Comparison of ENCODE assay signal across 8 cellular contexts in genomic region chr20:36098364-36098763, GRCh38. TPM values are rescaled to one million over a fixed set of nuclear protein-coding genes. Genes with fewer than 3 reads are reported as not detected.
DNase-seq lines count a peak whose midpoint lies in the region; ATAC-seq and TF ChIP-seq lines count a peak whose summit lies in the region.

No MANE protein-coding gene starts in this region.

- ATAC-seq in body of pancreas = no peak
- ATAC-seq in GM18867 (IDR thresholded peaks at IDR 0.05; ENCODE audit: unreplicated experiment) = no peak
- no peak for ATAC-seq in HG03045 (IDR thresholded peaks at IDR 0.05; ENCODE audit: unreplicated experiment)

- no peaks in the 10 kb centered on the region for H3K9me3 ChIP-seq in body of pancreas
- H3K9me3 ChIP-seq in CD4-positive, alpha-beta memory T cell (ENCODE audit: control insufficient read depth in 1 of 2, low read length in 2 of 2) = no peaks in the 10 kb centered on the region

- peaks cover 7% of the 10 kb centered on the region in 2 donors for H3K27me3 Mint-ChIP-seq in CD4-positive, alpha-beta memory T cell

- no peaks in the 10 kb centered on the region for H3K36me3 Mint-ChIP-seq in CD4-positive, alpha-beta memory T cell

- TF ChIP-seq POLR2A in body of pancreas (IDR thresholded peaks at IDR 0.05) = no peak

- no peak overlapping the region for H3K4me3 Mint-ChIP-seq in CD4-positive, alpha-beta memory T cell

- intact Hi-C loops in body of pancreas (cut with DNase I) = no loop called here
- intact Hi-C loops in CD4-positive, alpha-beta memory T cell (cut with micrococcal nuclease) = no loop called here

- POLR2A ChIA-PET in CD4-positive, alpha-beta memory T cell (lab: Charles Lee; ENCODE audit: partially characterized antibody) = no interaction called here

- peaks cover 0 to 9% (median 4%) of the 10 kb centered on the region in 4 donors for H3K4me1 Mint-ChIP-seq in CD4-positive, alpha-beta memory T cell

- peak; percentile 9 for DNase-seq in GDM1 (lab: John Stamatoyannopoulos, UW)
- peak; percentile 83 for DNase-seq in HT1080 (ENCODE audit: low read depth)
- peak in 3 of 4 donors; percentile 63 to 73 (median 70) for DNase-seq in body of pancreas
- peak; percentile 88 for DNase-seq in medulla oblongata (ENCODE audit: extremely low spot score)
- DNase-seq in NK-92 (lab: John Stamatoyannopoulos, UW; ENCODE audit: unreplicated experiment) = no peak
- no peak for DNase-seq in CD4-positive, alpha-beta memory T cell

- no peak overlapping the region for H3K27ac Mint-ChIP-seq in CD4-positive, alpha-beta memory T cell

- peaks cover 0 to 3% (median 0%) of the 10 kb centered on the region in 8 donors for H3K9me3 Mint-ChIP-seq in CD4-positive, alpha-beta memory T cell

- WGBS in body of pancreas, 2 donors = 0 to 2% methylated on average over 2 of the region's 2 CpGs

- no peak for TF ChIP-seq CTCF in body of pancreas (IDR thresholded peaks at IDR 0.05)

- H3K4me1 ChIP-seq in body of pancreas = peaks cover 89% of the 10 kb centered on the region
- H3K4me1 ChIP-seq in CD4-positive, alpha-beta memory T cell (ENCODE audit: insufficient read depth, low read length) = peaks cover 8% of the 10 kb centered on the region

- H3K27me3 ChIP-seq in body of pancreas = no peaks in the 10 kb centered on the region
- peaks cover 3% of the 10 kb centered on the region for H3K27me3 ChIP-seq in CD4-positive, alpha-beta memory T cell (ENCODE audit: insufficient read depth, low read length)

- H3K4me3 ChIP-seq in body of pancreas = no peak overlapping the region
- H3K4me3 ChIP-seq in CD4-positive, alpha-beta memory T cell (ENCODE audit: low read length in 2 of 2) = no peak overlapping the region

- CTCF ChIA-PET in CD4-positive, alpha-beta memory T cell (lab: Charles Lee; ENCODE audit: partially characterized antibody) = interaction anchor here (0.5 to 0.9 kb wide), 2 partner anchors 106 to 1726 kb away, joined by 3 to 4 read pairs; no protein-coding TSS in a partner anchor

- no peaks in the 10 kb centered on the region for H3K36me3 ChIP-seq in body of pancreas (replicated peaks in 1 of 2; ENCODE audit: insufficient read depth in 1 of 2, low read depth in 2 of 2)
- H3K36me3 ChIP-seq in CD4-positive, alpha-beta memory T cell (ENCODE audit: insufficient read depth, low read length) = no peaks in the 10 kb centered on the region

- H3K27ac ChIP-seq in body of pancreas = peak overlapping the region; percentile 51 to 85 (median 81)
- H3K27ac ChIP-seq in CD4-positive, alpha-beta memory T cell (ENCODE audit: low read depth, low read length) = no peak overlapping the region

RNA-seq across cellular contexts. Expression of gene EPB41L1, which starts 56.2 kb away (rescaled TPM):
- 19.8 and 31.3 TPM in 2 replicates for total RNA-seq in HT1080 (2014; rRNA removed; shearing (Covaris generic))
- polyA plus RNA-seq in HT1080 (2015; cell fraction: cytosol; rRNA removed) = 27.1 and 35.5 TPM in 2 replicates
- 16.1 and 20.1 TPM in 2 replicates for polyA plus RNA-seq in HT1080 (2015; cell fraction: nucleus; rRNA removed)
- 10 to 100 TPM; 22.8 to 53.4 TPM for total RNA-seq in body of pancreas
- total RNA-seq in CD4-positive, alpha-beta memory T cell = under 1 TPM; 0.17 to 0.30 TPM
- polyA plus RNA-seq in CD4-positive, alpha-beta memory T cell = not detected

Comparison
In these comparisons a context has a peak if more than half of its experiments do, and no peak if none do; other contexts are left out.
1. DNase-seq: peak in GDM1 (single experiment), HT1080 (single experiment), body of pancreas (3 of 4) and medulla oblongata (single experiment); none in NK-92 (single experiment) and CD4-positive, alpha-beta memory T cell (0 of 5).
2. RNA of gene EPB41L1, which starts 56.2 kb away (total RNA-seq): 22.8 to 53.4 TPM in body of pancreas and 19.8 to 31.3 TPM in HT1080; 0.17 to 0.30 TPM in CD4-positive, alpha-beta memory T cell; every median in the first group is over 10 times any median in the second.